In genomic region chr10:7763929-7764328, GRCh38 we compare ENCODE assay signal across 1 cellular context.
TF ChIP-seq lines count a peak whose summit lies in the region.

No MANE protein-coding gene starts in this region.

TF ChIP-seq in K562, 482 proteins besides CTCF, POLR2A, EP300 and RAD21 (continued from another document):
- TF ChIP-seq FOXM1 (IDR thresholded peaks at IDR 0.05; ENCODE audit: low read depth) (0 out of 2 replicates have a peak, but pooled peaks have one; percentile 13), FOXM1 (CRISPR knock-in tag; IDR thresholded peaks at IDR 0.05; ENCODE audit: low read depth) (no peak), CXXC5 (CRISPR knock-in tag; IDR thresholded peaks at IDR 0.05) (peak; percentile 64), EWSR1 (IDR thresholded peaks at IDR 0.05; ENCODE audit: borderline replicate concordance, low read depth, partially characterized antibody) (no peak), SMARCA4 (IDR thresholded peaks at IDR 0.05) (peak; percentile 51; the same call in 1 of the 2 replicates), ETS2 (tag; IDR thresholded peaks at IDR 0.05; ENCODE audit: borderline replicate concordance, poor library complexity, severe bottlenecking) (no peak), ZNF766 (CRISPR knock-in tag; conservative IDR thresholded peaks at IDR 0.05) (peak; percentile 85), TRIM24 (IDR thresholded peaks at IDR 0.05) (peak in 1 of 2 experiments; percentile 62; a peak in 2 of 4 replicates), ID3 (CRISPR knock-in tag; IDR thresholded peaks at IDR 0.05) (no peak), ID3 (tag; IDR thresholded peaks at IDR 0.05) (no peak), MAFG (tag; conservative IDR thresholded peaks at IDR 0.05) (0 out of 2 replicates have a peak, but pooled peaks have one; percentile 10), KDM1A (IDR thresholded peaks at IDR 0.05) (0 out of 4 replicates have a peak, but pooled peaks have one; percentile 44 to 50), RCOR1 (IDR thresholded peaks at IDR 0.05; ENCODE audit: borderline replicate concordance in 1 of 2, low read depth in 2 of 2, low read length in 2 of 2) (peak in 1 of 2 experiments; percentile 85; a peak in 2 of 4 replicates), DPF2 (IDR thresholded peaks at IDR 0.05) (peak; percentile 30; the same call in 1 of the 2 replicates), MEIS2 (IDR thresholded peaks at IDR 0.05; ENCODE audit: partially characterized antibody) (no peak), NFE2 (IDR thresholded peaks at IDR 0.05; ENCODE audit: low read depth) (peak; percentile 82), CEBPG (CRISPR knock-in tag; IDR thresholded peaks at IDR 0.05) (no peak; the same call in 1 of the 2 replicates), CEBPG (tag; conservative IDR thresholded peaks at IDR 0.05 in 1 of 2, IDR thresholded peaks at IDR 0.05 in 1 of 2) (peak in 1 of 2 experiments; percentile 73; a peak in 2 of 4 replicates), ARID1B (IDR thresholded peaks at IDR 0.05) (0 out of 2 replicates have a peak, but pooled peaks have one; percentile 34), MAFK (IDR thresholded peaks at IDR 0.05; ENCODE audit: low read length) (peak; percentile 40; the same call in 1 of the 2 replicates), MAFF (IDR thresholded peaks at IDR 0.05; ENCODE audit: low read length) (peak; percentile 23; the same call in 1 of the 2 replicates)
- TF ChIP-seq, protein P1, sequence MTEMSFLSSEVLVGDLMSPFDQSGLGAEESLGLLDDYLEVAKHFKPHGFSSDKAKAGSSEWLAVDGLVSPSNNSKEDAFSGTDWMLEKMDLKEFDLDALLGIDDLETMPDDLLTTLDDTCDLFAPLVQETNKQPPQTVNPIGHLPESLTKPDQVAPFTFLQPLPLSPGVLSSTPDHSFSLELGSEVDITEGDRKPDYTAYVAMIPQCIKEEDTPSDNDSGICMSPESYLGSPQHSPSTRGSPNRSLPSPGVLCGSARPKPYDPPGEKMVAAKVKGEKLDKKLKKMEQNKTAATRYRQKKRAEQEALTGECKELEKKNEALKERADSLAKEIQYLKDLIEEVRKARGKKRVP (CRISPR knock-in tag; IDR thresholded peaks at IDR 0.05), result 0 out of 2 replicates have a peak, but pooled peaks have one; percentile 35
